In the genomic region with DNA sequence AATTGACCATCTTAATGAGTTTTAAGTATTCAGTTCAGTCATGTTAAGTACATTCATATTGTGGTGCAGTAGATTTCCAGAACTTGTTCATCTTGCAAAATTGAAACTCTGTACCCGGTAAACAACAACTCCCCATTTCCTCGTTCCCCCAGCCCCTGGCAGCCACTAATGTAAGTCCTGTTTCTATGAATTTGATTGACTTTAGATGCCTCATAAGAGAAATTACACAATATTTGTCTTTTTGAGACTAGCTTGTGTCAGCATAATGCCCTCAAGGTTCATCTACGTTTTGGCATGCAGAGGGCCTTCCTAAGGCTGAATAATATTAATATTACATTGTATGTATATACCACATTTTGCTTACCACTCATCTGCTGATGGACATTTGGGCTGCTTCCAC, we compare ENCODE assay signal across 13 cellular contexts.
"Had no signal": no experiment of that assay in that cellular context is flagged by ENCODE, and none has a peak within 500 bp of the region (broad histone marks: within the 10 kb centered on the region; RNA-seq: fewer than 3 reads in every experiment).

No MANE protein-coding gene starts in this region.

- H3K9me3 ChIP-seq: upper lobe of right lung had no signal

- H3K4me3 ChIP-seq: esophagus muscularis mucosa, sigmoid colon, upper lobe of right lung had no signal

- H3K27me3 Mint-ChIP-seq: activated naive CD8-positive, alpha-beta T cell had no signal

- H3K4me3 Mint-ChIP-seq: activated naive CD8-positive, alpha-beta T cell; immature natural killer cell; nephron had no signal

- H3K27me3 ChIP-seq: esophagus muscularis mucosa, sigmoid colon, upper lobe of right lung had no signal

- H3K4me1 Mint-ChIP-seq: nephron had no signal

- DNase-seq: activated CD4-positive, alpha-beta T cell treated with anti-CD3 and anti-CD28 coated beads, Interleukin-2, amount 50 U/mL, for 4 hours; activated effector memory CD4-positive, alpha-beta T cell treated with anti-CD3 and anti-CD28 coated beads, Interleukin-2, amount 50 U/mL, for 16 hours; anterior cingulate cortex; immature natural killer cell; left cardiac atrium; sigmoid colon; stimulated activated CD4-positive, alpha-beta T cell treated with anti-CD3 and anti-CD28 coated beads, Interleukin-2, amount 100 ng/mL, for 48 hours; stimulated activated naive CD8-positive, alpha-beta T cell treated with anti-CD3 and anti-CD28 coated beads, Interleukin-15, Interleukin-2, amounts not matched to agents 100 U/mL and 50 U/mL, for 24 hours; upper lobe of right lung had no signal

- H3K4me1 ChIP-seq: esophagus muscularis mucosa, sigmoid colon, upper lobe of right lung had no signal

- H3K27ac Mint-ChIP-seq: activated naive CD8-positive, alpha-beta T cell; nephron had no signal

- ATAC-seq: activated CD4-positive, CD25-positive, alpha-beta regulatory T cell treated with anti-CD3 and anti-CD28 coated beads, Interleukin-2, amount 50 U/mL, for 24 hours; left cardiac atrium; stimulated activated naive CD8-positive, alpha-beta T cell treated with anti-CD3 and anti-CD28 coated beads, Interleukin-15, Interleukin-2, amounts not matched to agents 100 U/mL and 50 U/mL, for 24 hours; upper lobe of right lung had no signal

- H3K27ac ChIP-seq: esophagus muscularis mucosa, sigmoid colon, upper lobe of right lung had no signal
